Comparison of ENCODE assay signal across 26 cellular contexts in genomic region chr9:131084661-131085369, GRCh38. TPM values are rescaled to one million over a fixed set of nuclear protein-coding genes. Genes with fewer than 3 reads are reported as not detected.
"Had no signal": no experiment of that assay in that cellular context is flagged by ENCODE, and none has a peak within 500 bp of the region (broad histone marks: within the 10 kb centered on the region; RNA-seq: fewer than 3 reads in every experiment).

No MANE protein-coding gene starts in this region.

- FAIRE-seq: islet of Langerhans had no signal

- H3K27ac ChIP-seq: colonic mucosa, esophagus squamous epithelium, heart right ventricle, left lung, ovary, psoas muscle, skin epidermis, stomach, tibial artery had no signal

- H3K4me1 ChIP-seq: colonic mucosa, esophagus squamous epithelium, left lung, psoas muscle, stomach, tibial artery had no signal

- H3K9me3 ChIP-seq: colonic mucosa, esophagus squamous epithelium, heart right ventricle, left lung, mucosa of descending colon, ovary, psoas muscle, stomach, tibial artery had no signal

- ATAC-seq: heart right ventricle; left cardiac atrium; left lung; natural killer cell treated with Interleukin-12 subunit alpha and Interleukin-12 subunit beta and Interleukin-15 and Interleukin-18, amount 100 ng/mL, for 72 hours; psoas muscle; right cardiac atrium had no signal

- H3K27me3 ChIP-seq: colonic mucosa, heart right ventricle, left lung, ovary had no signal

- DNase-seq: colonic mucosa; dermis blood vessel endothelial cell; effector memory CD4-positive, alpha-beta T cell; erythroblast; esophagus squamous epithelium; foreskin melanocyte; glutamatergic neuron; heart right ventricle; hippocampal formation; left cardiac atrium; left lung; mesenchymal stem cell; naive B cell; occipital lobe; ovary; psoas muscle; right cardiac atrium; stimulated activated CD4-positive, alpha-beta T cell treated with anti-CD3 and anti-CD28 coated beads, Interleukin-15, amount 100 ng/mL, for 24 hours; stimulated activated CD4-positive, alpha-beta T cell treated with anti-CD3 and anti-CD28 coated beads, Interleukin-2, amount 100 ng/mL, for 48 hours; stimulated activated naive CD4-positive, alpha-beta T cell; stomach; tibial artery had no signal

- H3K36me3 ChIP-seq: colonic mucosa, esophagus squamous epithelium, heart right ventricle, left lung, ovary, stomach, tibial artery had no signal

- H3K4me3 ChIP-seq: colonic mucosa, esophagus squamous epithelium, heart right ventricle, left lung, mucosa of descending colon, ovary, psoas muscle, skin epidermis, stomach, tibial artery had no signal

RNA-seq across cellular contexts. Expression of gene AIF1L, which starts 11.5 kb away (rescaled TPM):
- total RNA-seq: natural killer cell treated with Interleukin-12 subunit alpha and Interleukin-12 subunit beta and Interleukin-15 and Interleukin-18, amount 100 ng/mL, for 72 hours had no signal
